8 cellular contexts compared by ENCODE assay signal in genomic region chr2:37323176-37323575, GRCh38. TPM values are rescaled to one million over a fixed set of nuclear protein-coding genes. Genes with fewer than 3 reads are reported as not detected.
DNase-seq lines count a peak whose midpoint lies in the region; ATAC-seq and TF ChIP-seq lines count a peak whose summit lies in the region.

No MANE protein-coding gene starts in this region.

- no peak overlapping the region for H2AFZ ChIP-seq in MM.1S (ENCODE audit: low read length)

- DNase-seq in MM.1S (peak; percentile 62), colonic mucosa (no peak), nephron progenitor cell (no peak), NCI-H1436 (lab: John Stamatoyannopoulos, UW) (no peak), CD1c-positive myeloid dendritic cell (ENCODE audit: extremely low spot score) (no peak), SHP77 (lab: John Stamatoyannopoulos, UW) (no peak)

- H3K9me3 ChIP-seq in BLaER1 (no peaks in the 10 kb centered on the region), MM.1S (replicated peaks; ENCODE audit: insufficient read depth, low read length) (no peaks in the 10 kb centered on the region), colonic mucosa (no peaks in the 10 kb centered on the region)

- H3K4me3 ChIP-seq in BLaER1 (peak overlapping the region; percentile 79), MM.1S (ENCODE audit: low read length) (peak overlapping the region; percentile 88), colonic mucosa (peak overlapping the region; percentile 88)

- H3K9me2 ChIP-seq in MM.1S (replicated peaks; ENCODE audit: insufficient read depth, low read length), result no peaks in the 10 kb centered on the region

- H3K4me3 Mint-ChIP-seq in nephron progenitor cell, result peak overlapping the region; percentile 95

- peaks cover 6% of the 10 kb centered on the region for H3K36me3 Mint-ChIP-seq in nephron progenitor cell (ENCODE audit: low read depth)

- H3K9ac ChIP-seq in BLaER1 (peak overlapping the region; percentile 81), MM.1S (ENCODE audit: low read length) (peak overlapping the region; percentile 99), colonic mucosa (ENCODE audit: low read depth in 2 of 2, low read length in 2 of 2) (peak overlapping the region in 1 of 2 donors; percentile 68)

- H3K27me3 Mint-ChIP-seq in nephron progenitor cell (ENCODE audit: low read depth, poor library complexity), result peaks cover 34% of the 10 kb centered on the region

- peaks cover 37% of the 10 kb centered on the region for H3K27me3 ChIP-seq in BLaER1
- H3K27me3 ChIP-seq in MM.1S (replicated peaks; ENCODE audit: insufficient read depth, low read length), result no peaks in the 10 kb centered on the region
- no peaks in the 10 kb centered on the region for H3K27me3 ChIP-seq in colonic mucosa

- ATAC-seq in HG03175 (IDR thresholded peaks at IDR 0.05; ENCODE audit: unreplicated experiment), result no peak

- peak overlapping the region; percentile 97 for H3K27ac Mint-ChIP-seq in nephron progenitor cell

- H4K20me1 ChIP-seq in BLaER1 (peaks cover 52% of the 10 kb centered on the region), MM.1S (ENCODE audit: insufficient read depth, low read length) (no peaks in the 10 kb centered on the region)

- TF ChIP-seq CTCF in MM.1S (IDR thresholded peaks at IDR 0.05; ENCODE audit: low read length) (no peak), colonic mucosa (IDR thresholded peaks at IDR 0.05) (no peak), nephron progenitor cell (IDR thresholded peaks at IDR 0.05) (no peak)

- intact Hi-C loops in colonic mucosa (cut with DNase I), result no loop called here

- H3K4me1 ChIP-seq in BLaER1 (peaks cover 26% of the 10 kb centered on the region), MM.1S (ENCODE audit: low read length) (peaks cover 10% of the 10 kb centered on the region), colonic mucosa (no peaks in the 10 kb centered on the region)

- H3K4me2 ChIP-seq in BLaER1 (peak overlapping the region; percentile 86), MM.1S (ENCODE audit: low read depth, low read length) (peak overlapping the region; percentile 90)

- H3K27ac ChIP-seq in BLaER1 (no peak overlapping the region), MM.1S (ENCODE audit: low read length) (peak overlapping the region; percentile 97), colonic mucosa (peak overlapping the region; percentile 81)

- peaks cover 96% of the 10 kb centered on the region for H3K79me2 ChIP-seq in MM.1S (ENCODE audit: low read length)

- H3F3A ChIP-seq in MM.1S (ENCODE audit: insufficient read depth, low read length), result peaks cover 67% of the 10 kb centered on the region

- H3K9me3 Mint-ChIP-seq in nephron progenitor cell, result no peaks in the 10 kb centered on the region

- peaks cover 50% of the 10 kb centered on the region for H3K4me1 Mint-ChIP-seq in nephron progenitor cell

- H3K36me3 ChIP-seq in BLaER1, result 0 out of 2 replicates have a peak, but pooled peaks cover 3% of the 10 kb centered on the region
- peaks cover 15% of the 10 kb centered on the region; the same call in 1 of the 2 replicates for H3K36me3 ChIP-seq in MM.1S (replicated peaks; ENCODE audit: insufficient read depth, low read length)
- no peaks in the 10 kb centered on the region for H3K36me3 ChIP-seq in colonic mucosa

RNA-seq across cellular contexts. Expression of gene PRKD3, which starts 1.5 kb away (rescaled TPM):
- 10 to 100 TPM; 21.1 to 28.7 TPM for total RNA-seq in colonic mucosa

RNA-seq across cellular contexts. Expression of gene QPCT, which starts 21.3 kb away (rescaled TPM):
- 10 to 100 TPM in 1 of 2 donors, 1 to 10 TPM in 1; 5.3 to 10.7 TPM for total RNA-seq in colonic mucosa
